In the genomic region with DNA sequence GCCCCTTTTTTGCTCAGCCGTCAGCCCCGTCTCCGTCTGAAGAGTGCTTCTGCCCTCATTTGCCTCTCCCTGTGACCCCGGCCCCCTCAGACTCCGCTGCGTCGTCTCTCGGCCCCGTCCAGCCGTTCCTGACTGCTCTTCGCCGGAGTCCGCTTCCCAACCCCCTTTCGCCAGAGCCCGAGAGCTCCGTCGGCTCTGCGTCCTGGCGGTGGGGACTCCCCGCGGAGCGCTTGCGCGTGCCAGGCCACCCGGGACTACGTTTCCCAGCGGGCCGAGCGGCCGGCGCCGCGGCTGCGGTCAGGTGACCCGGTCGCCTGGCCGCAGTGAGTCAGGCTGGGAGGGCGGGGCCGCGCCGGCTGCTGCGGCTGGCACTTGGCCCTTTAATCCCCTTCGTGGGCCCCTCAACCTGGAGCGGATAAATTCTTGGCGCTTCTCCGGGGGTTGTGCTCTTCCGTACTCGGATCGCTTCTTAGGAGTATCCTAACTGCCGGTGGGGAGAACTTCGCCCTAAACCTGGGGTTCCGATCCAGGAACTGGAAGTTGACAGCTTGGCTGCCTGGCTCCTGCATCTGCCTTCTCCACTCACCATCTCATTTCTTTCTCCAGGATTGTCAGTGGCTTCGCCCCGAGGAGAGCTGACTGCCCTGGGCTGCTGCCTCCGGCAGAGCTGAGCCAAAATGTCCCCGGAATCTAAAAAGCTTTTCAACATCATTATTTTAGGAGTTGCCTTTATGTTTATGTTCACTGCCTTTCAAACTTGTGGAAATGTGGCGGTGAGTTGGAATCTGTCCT, we compare ENCODE assay signal across 1 cellular context.
TF ChIP-seq lines count a peak whose summit lies in the region.

A gene (plus strand): TSS at position 444 of the 792 bp plus-strand sequence. CDS start 234 bp downstream, at position 678.

TF ChIP-seq in HepG2, 621 proteins besides CTCF, POLR2A, EP300 and RAD21 (continued from another document and continues in another):
- TF ChIP-seq, protein P1, sequence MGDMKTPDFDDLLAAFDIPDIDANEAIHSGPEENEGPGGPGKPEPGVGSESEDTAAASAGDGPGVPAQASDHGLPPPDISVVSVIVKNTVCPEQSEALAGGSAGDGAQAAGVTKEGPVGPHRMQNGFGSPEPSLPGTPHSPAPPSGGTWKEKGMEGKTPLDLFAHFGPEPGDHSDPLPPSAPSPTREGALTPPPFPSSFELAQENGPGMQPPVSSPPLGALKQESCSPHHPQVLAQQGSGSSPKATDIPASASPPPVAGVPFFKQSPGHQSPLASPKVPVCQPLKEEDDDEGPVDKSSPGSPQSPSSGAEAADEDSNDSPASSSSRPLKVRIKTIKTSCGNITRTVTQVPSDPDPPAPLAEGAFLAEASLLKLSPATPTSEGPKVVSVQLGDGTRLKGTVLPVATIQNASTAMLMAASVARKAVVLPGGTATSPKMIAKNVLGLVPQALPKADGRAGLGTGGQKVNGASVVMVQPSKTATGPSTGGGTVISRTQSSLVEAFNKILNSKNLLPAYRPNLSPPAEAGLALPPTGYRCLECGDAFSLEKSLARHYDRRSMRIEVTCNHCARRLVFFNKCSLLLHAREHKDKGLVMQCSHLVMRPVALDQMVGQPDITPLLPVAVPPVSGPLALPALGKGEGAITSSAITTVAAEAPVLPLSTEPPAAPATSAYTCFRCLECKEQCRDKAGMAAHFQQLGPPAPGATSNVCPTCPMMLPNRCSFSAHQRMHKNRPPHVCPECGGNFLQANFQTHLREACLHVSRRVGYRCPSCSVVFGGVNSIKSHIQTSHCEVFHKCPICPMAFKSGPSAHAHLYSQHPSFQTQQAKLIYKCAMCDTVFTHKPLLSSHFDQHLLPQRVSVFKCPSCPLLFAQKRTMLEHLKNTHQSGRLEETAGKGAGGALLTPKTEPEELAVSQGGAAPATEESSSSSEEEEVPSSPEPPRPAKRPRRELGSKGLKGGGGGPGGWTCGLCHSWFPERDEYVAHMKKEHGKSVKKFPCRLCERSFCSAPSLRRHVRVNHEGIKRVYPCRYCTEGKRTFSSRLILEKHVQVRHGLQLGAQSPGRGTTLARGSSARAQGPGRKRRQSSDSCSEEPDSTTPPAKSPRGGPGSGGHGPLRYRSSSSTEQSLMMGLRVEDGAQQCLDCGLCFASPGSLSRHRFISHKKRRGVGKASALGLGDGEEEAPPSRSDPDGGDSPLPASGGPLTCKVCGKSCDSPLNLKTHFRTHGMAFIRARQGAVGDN (CRISPR knock-in tag; IDR thresholded peaks at IDR 0.05): peak; percentile 86
- TF ChIP-seq ZNF678 (CRISPR knock-in tag; IDR thresholded peaks at IDR 0.05) (no peak; the same call in 1 of the 2 replicates), MBD4 (IDR thresholded peaks at IDR 0.05; ENCODE audit: borderline replicate concordance, low read length) (no peak), CBX5 (CRISPR knock-in tag; IDR thresholded peaks at IDR 0.05; ENCODE audit: borderline replicate concordance) (peak; percentile 46; the same call in 1 of the 2 replicates), ZNF296 (CRISPR knock-in tag; conservative IDR thresholded peaks at IDR 0.05) (no peak), HNRNPLL (IDR thresholded peaks at IDR 0.05; ENCODE audit: low read depth, low read length, poor library complexity, severe bottlenecking) (peak; percentile 83), ZNF552 (CRISPR knock-in tag; IDR thresholded peaks at IDR 0.05; ENCODE audit: borderline replicate concordance) (0 out of 2 replicates have a peak, but pooled peaks have one; percentile 32), SATB2 (CRISPR knock-in tag; IDR thresholded peaks at IDR 0.05) (no peak; the same call in 1 of the 2 replicates), ZNF550 (CRISPR knock-in tag; IDR thresholded peaks at IDR 0.05; ENCODE audit: borderline replicate concordance) (no peak), CEBPG (CRISPR knock-in tag; IDR thresholded peaks at IDR 0.05) (no peak), SP4 (CRISPR knock-in tag; IDR thresholded peaks at IDR 0.05) (peak; percentile 71; the same call in 1 of the 2 replicates), ZNF446 (CRISPR knock-in tag; IDR thresholded peaks at IDR 0.05) (peak; percentile 83; the same call in 1 of the 2 replicates), TBL1XR1 (IDR thresholded peaks at IDR 0.05; ENCODE audit: borderline replicate concordance, low read length, partially characterized antibody) (no peak), MAZ (IDR thresholded peaks at IDR 0.05; ENCODE audit: borderline replicate concordance, low read depth, low read length) (no peak; the same call in 1 of the 2 replicates), MAZ (CRISPR knock-in tag; IDR thresholded peaks at IDR 0.05; ENCODE audit: low read depth) (peak; percentile 84), ZNF816 (CRISPR knock-in tag; IDR thresholded peaks at IDR 0.05; ENCODE audit: borderline replicate concordance) (0 out of 2 replicates have a peak, but pooled peaks have one; percentile 84), ZNF101 (CRISPR knock-in tag; IDR thresholded peaks at IDR 0.05; ENCODE audit: borderline replicate concordance, low read depth) (no peak), BHLHE40 (IDR thresholded peaks at IDR 0.05; ENCODE audit: low read length) (peak; percentile 88), ZNF383 (CRISPR knock-in tag; IDR thresholded peaks at IDR 0.05; ENCODE audit: borderline replicate concordance) (peak; percentile 98), ZNF44 (CRISPR knock-in tag; IDR thresholded peaks at IDR 0.05) (no peak), ZNF501 (CRISPR knock-in tag; IDR thresholded peaks at IDR 0.05) (peak; percentile 94), ELF3 (CRISPR knock-in tag; IDR thresholded peaks at IDR 0.05) (no peak), ZFP36L2 (CRISPR knock-in tag; IDR thresholded peaks at IDR 0.05) (0 out of 2 replicates have a peak, but pooled peaks have one; percentile 4), ZNF549 (CRISPR knock-in tag; IDR thresholded peaks at IDR 0.05) (no peak; the same call in 1 of the 2 replicates), PHF5A (CRISPR knock-in tag; IDR thresholded peaks at IDR 0.05; ENCODE audit: low read depth, unreplicated experiment) (peak; percentile 54), ZNF24 (IDR thresholded peaks at IDR 0.05) (no peak), SALL1 (CRISPR knock-in tag; IDR thresholded peaks at IDR 0.05) (peak; percentile 10; the same call in 1 of the 2 replicates), ZNF225 (CRISPR knock-in tag; IDR thresholded peaks at IDR 0.05) (peak; percentile 59; the same call in 1 of the 2 replicates), RFXANK (CRISPR knock-in tag; IDR thresholded peaks at IDR 0.05) (0 out of 2 replicates have a peak, but pooled peaks have one; percentile 74), ZNF556 (CRISPR knock-in tag; IDR thresholded peaks at IDR 0.05; ENCODE audit: borderline replicate concordance) (no peak; the same call in 1 of the 2 replicates), ZFY (CRISPR knock-in tag; IDR thresholded peaks at IDR 0.05) (peak; percentile 33), STAT5B (CRISPR knock-in tag; IDR thresholded peaks at IDR 0.05) (no peak), RXRB (CRISPR knock-in tag; IDR thresholded peaks at IDR 0.05; ENCODE audit: borderline replicate concordance) (0 out of 2 replicates have a peak, but pooled peaks have one; percentile 13), ZNF629 (CRISPR knock-in tag; conservative IDR thresholded peaks at IDR 0.05) (no peak)
- TF ChIP-seq, protein P2, sequence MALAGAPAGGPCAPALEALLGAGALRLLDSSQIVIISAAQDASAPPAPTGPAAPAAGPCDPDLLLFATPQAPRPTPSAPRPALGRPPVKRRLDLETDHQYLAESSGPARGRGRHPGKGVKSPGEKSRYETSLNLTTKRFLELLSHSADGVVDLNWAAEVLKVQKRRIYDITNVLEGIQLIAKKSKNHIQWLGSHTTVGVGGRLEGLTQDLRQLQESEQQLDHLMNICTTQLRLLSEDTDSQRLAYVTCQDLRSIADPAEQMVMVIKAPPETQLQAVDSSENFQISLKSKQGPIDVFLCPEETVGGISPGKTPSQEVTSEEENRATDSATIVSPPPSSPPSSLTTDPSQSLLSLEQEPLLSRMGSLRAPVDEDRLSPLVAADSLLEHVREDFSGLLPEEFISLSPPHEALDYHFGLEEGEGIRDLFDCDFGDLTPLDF (CRISPR knock-in tag; IDR thresholded peaks at IDR 0.05): peak; percentile 82; the same call in 1 of the 2 replicates
- TF ChIP-seq, protein P3, sequence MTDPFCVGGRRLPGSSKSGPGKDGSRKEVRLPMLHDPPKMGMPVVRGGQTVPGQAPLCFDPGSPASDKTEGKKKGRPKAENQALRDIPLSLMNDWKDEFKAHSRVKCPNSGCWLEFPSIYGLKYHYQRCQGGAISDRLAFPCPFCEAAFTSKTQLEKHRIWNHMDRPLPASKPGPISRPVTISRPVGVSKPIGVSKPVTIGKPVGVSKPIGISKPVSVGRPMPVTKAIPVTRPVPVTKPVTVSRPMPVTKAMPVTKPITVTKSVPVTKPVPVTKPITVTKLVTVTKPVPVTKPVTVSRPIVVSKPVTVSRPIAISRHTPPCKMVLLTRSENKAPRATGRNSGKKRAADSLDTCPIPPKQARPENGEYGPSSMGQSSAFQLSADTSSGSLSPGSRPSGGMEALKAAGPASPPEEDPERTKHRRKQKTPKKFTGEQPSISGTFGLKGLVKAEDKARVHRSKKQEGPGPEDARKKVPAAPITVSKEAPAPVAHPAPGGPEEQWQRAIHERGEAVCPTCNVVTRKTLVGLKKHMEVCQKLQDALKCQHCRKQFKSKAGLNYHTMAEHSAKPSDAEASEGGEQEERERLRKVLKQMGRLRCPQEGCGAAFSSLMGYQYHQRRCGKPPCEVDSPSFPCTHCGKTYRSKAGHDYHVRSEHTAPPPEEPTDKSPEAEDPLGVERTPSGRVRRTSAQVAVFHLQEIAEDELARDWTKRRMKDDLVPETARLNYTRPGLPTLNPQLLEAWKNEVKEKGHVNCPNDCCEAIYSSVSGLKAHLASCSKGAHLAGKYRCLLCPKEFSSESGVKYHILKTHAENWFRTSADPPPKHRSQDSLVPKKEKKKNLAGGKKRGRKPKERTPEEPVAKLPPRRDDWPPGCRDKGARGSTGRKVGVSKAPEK (CRISPR knock-in tag; IDR thresholded peaks at IDR 0.05; ENCODE audit: borderline replicate concordance): no peak
- TF ChIP-seq, protein P4, sequence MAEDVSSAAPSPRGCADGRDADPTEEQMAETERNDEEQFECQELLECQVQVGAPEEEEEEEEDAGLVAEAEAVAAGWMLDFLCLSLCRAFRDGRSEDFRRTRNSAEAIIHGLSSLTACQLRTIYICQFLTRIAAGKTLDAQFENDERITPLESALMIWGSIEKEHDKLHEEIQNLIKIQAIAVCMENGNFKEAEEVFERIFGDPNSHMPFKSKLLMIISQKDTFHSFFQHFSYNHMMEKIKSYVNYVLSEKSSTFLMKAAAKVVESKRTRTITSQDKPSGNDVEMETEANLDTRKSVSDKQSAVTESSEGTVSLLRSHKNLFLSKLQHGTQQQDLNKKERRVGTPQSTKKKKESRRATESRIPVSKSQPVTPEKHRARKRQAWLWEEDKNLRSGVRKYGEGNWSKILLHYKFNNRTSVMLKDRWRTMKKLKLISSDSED (CRISPR knock-in tag; IDR thresholded peaks at IDR 0.05): no peak
- TF ChIP-seq, protein P5, sequence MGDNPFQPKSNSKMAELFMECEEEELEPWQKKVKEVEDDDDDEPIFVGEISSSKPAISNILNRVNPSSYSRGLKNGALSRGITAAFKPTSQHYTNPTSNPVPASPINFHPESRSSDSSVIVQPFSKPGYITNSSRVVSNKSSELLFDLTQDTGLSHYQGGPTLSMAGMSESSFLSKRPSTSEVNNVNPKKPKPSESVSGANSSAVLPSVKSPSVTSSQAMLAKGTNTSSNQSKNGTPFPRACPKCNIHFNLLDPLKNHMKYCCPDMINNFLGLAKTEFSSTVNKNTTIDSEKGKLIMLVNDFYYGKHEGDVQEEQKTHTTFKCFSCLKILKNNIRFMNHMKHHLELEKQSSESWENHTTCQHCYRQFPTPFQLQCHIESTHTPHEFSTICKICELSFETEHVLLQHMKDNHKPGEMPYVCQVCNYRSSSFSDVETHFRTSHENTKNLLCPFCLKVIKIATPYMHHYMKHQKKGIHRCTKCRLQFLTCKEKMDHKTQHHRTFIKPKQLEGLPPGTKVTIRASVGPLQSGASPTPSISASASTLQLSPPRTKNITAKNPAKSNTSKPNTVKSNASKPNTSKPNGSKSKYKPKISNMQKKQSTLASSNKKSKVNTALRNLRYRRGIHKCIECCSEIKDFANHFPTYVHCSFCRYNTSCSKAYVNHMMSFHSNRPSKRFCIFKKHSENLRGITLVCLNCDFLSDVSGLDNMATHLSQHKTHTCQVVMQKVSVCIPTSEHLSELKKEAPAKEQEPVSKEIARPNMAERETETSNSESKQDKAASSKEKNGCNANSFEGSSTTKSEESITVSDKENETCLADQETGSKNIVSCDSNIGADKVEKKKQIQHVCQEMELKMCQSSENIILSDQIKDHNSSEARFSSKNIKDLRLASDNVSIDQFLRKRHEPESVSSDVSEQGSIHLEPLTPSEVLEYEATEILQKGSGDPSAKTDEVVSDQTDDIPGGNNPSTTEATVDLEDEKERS (CRISPR knock-in tag; IDR thresholded peaks at IDR 0.05): peak; percentile 47; the same call in 1 of the 2 replicates
- TF ChIP-seq, protein P6, sequence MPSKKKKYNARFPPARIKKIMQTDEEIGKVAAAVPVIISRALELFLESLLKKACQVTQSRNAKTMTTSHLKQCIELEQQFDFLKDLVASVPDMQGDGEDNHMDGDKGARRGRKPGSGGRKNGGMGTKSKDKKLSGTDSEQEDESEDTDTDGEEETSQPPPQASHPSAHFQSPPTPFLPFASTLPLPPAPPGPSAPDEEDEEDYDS (CRISPR knock-in tag; IDR thresholded peaks at IDR 0.05): no peak
- TF ChIP-seq, protein P7, sequence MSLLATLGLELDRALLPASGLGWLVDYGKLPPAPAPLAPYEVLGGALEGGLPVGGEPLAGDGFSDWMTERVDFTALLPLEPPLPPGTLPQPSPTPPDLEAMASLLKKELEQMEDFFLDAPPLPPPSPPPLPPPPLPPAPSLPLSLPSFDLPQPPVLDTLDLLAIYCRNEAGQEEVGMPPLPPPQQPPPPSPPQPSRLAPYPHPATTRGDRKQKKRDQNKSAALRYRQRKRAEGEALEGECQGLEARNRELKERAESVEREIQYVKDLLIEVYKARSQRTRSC (CRISPR knock-in tag; IDR thresholded peaks at IDR 0.05; ENCODE audit: low read depth): peak; percentile 58; the same call in 1 of the 2 replicates
